1 cellular context compared by ENCODE assay signal in the genomic region with DNA sequence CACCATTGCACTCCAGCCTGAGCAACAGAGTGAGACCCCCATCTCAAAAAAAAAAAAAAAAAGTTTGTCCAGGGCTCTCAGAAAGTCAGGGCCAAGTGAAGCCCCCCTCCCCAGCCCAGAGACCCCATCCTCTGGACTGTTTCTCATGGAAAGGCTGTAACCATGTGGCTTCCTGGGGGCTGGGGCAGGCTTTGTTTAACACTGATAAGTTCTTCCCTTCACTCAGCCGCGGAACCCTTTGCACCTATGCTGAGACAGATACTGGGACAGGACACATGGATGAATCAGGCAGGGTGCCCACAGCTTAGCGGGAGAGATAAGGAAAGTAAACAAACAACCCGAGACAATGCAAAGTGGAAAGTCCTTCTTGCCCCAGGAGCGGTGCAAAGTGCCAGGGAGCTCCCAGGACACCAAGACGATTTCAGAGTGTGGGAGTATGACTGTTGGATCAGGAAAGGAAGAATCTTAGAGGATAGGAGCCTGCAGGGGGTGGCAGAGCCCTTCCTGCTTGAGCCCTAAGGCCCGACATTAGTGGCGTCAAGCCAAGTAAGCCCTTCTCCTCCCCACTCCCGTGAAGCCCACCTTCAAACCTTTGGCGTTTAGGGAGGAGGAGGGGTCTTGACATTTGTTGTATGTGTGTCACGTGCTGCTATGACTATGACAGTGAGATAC.
TF ChIP-seq lines count a peak whose summit lies in the region.

No MANE protein-coding gene starts in this region.

TF ChIP-seq in HEK293, 187 proteins besides CTCF, POLR2A, EP300 and RAD21 (continued from another document and continues in another):
- TF ChIP-seq, protein P1, sequence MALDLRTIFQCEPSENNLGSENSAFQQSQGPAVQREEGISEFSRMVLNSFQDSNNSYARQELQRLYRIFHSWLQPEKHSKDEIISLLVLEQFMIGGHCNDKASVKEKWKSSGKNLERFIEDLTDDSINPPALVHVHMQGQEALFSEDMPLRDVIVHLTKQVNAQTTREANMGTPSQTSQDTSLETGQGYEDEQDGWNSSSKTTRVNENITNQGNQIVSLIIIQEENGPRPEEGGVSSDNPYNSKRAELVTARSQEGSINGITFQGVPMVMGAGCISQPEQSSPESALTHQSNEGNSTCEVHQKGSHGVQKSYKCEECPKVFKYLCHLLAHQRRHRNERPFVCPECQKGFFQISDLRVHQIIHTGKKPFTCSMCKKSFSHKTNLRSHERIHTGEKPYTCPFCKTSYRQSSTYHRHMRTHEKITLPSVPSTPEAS (tag by site-specific recombination; IDR thresholded peaks at IDR 0.05) = no peak
- TF ChIP-seq GLIS2 (tag by site-specific recombination; IDR thresholded peaks at IDR 0.05) (peak; percentile 55; the same call in 1 of the 2 replicates), GLIS1 (tag by site-specific recombination; IDR thresholded peaks at IDR 0.05) (peak; percentile 95), ZNF677 (tag by site-specific recombination; IDR thresholded peaks at IDR 0.05) (no peak), ZFP37 (tag by site-specific recombination; IDR thresholded peaks at IDR 0.05) (no peak), OVOL3 (tag by site-specific recombination; IDR thresholded peaks at IDR 0.05) (no peak), HOXC10 (CRISPR knock-in tag; IDR thresholded peaks at IDR 0.05) (no peak), ZBTB21 (tag by site-specific recombination; IDR thresholded peaks at IDR 0.05) (no peak; the same call in 1 of the 2 replicates), ZNF248 (tag by site-specific recombination; IDR thresholded peaks at IDR 0.05) (no peak), SETDB1 (IDR thresholded peaks at IDR 0.05; ENCODE audit: insufficient read length, low read length) (no peak), TRIM28 (IDR thresholded peaks at IDR 0.05; ENCODE audit: borderline replicate concordance, low read length) (no peak), ZNF324 (tag by site-specific recombination; IDR thresholded peaks at IDR 0.05) (peak; percentile 49; the same call in 1 of the 2 replicates), ZFP3 (tag by site-specific recombination; IDR thresholded peaks at IDR 0.05; ENCODE audit: low read depth) (no peak), ZNF112 (tag by site-specific recombination; IDR thresholded peaks at IDR 0.05) (no peak), SP3 (tag by site-specific recombination; IDR thresholded peaks at IDR 0.05) (no peak), TCF7L2 (IDR thresholded peaks at IDR 0.05; ENCODE audit: borderline replicate concordance, low read depth, low read length) (no peak), ZNF133 (tag by site-specific recombination; IDR thresholded peaks at IDR 0.05) (no peak), ZNF48 (tag by site-specific recombination; IDR thresholded peaks at IDR 0.05) (no peak), ZXDB (tag by site-specific recombination; IDR thresholded peaks at IDR 0.05) (peak; percentile 36; the same call in 1 of the 2 replicates), ZNF626 (tag by site-specific recombination; IDR thresholded peaks at IDR 0.05) (no peak), ZNF394 (tag by site-specific recombination; IDR thresholded peaks at IDR 0.05; ENCODE audit: borderline replicate concordance) (peak; percentile 46; the same call in 1 of the 2 replicates), GLI4 (tag by site-specific recombination; IDR thresholded peaks at IDR 0.05) (no peak), IKZF3 (tag by site-specific recombination; IDR thresholded peaks at IDR 0.05) (peak; percentile 81)
- TF ChIP-seq, protein P2, sequence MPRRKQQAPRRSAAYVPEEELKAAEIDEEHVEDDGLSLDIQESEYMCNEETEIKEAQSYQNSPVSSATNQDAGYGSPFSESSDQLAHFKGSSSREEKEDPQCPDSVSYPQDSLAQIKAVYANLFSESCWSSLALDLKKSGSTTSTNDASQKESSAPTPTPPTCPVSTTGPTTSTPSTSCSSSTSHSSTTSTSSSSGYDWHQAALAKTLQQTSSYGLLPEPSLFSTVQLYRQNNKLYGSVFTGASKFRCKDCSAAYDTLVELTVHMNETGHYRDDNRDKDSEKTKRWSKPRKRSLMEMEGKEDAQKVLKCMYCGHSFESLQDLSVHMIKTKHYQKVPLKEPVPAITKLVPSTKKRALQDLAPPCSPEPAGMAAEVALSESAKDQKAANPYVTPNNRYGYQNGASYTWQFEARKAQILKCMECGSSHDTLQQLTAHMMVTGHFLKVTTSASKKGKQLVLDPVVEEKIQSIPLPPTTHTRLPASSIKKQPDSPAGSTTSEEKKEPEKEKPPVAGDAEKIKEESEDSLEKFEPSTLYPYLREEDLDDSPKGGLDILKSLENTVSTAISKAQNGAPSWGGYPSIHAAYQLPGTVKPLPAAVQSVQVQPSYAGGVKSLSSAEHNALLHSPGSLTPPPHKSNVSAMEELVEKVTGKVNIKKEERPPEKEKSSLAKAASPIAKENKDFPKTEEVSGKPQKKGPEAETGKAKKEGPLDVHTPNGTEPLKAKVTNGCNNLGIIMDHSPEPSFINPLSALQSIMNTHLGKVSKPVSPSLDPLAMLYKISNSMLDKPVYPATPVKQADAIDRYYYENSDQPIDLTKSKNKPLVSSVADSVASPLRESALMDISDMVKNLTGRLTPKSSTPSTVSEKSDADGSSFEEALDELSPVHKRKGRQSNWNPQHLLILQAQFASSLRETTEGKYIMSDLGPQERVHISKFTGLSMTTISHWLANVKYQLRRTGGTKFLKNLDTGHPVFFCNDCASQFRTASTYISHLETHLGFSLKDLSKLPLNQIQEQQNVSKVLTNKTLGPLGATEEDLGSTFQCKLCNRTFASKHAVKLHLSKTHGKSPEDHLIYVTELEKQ (tag by site-specific recombination; IDR thresholded peaks at IDR 0.05; ENCODE audit: borderline replicate concordance) = no peak
- TF ChIP-seq, protein P3, sequence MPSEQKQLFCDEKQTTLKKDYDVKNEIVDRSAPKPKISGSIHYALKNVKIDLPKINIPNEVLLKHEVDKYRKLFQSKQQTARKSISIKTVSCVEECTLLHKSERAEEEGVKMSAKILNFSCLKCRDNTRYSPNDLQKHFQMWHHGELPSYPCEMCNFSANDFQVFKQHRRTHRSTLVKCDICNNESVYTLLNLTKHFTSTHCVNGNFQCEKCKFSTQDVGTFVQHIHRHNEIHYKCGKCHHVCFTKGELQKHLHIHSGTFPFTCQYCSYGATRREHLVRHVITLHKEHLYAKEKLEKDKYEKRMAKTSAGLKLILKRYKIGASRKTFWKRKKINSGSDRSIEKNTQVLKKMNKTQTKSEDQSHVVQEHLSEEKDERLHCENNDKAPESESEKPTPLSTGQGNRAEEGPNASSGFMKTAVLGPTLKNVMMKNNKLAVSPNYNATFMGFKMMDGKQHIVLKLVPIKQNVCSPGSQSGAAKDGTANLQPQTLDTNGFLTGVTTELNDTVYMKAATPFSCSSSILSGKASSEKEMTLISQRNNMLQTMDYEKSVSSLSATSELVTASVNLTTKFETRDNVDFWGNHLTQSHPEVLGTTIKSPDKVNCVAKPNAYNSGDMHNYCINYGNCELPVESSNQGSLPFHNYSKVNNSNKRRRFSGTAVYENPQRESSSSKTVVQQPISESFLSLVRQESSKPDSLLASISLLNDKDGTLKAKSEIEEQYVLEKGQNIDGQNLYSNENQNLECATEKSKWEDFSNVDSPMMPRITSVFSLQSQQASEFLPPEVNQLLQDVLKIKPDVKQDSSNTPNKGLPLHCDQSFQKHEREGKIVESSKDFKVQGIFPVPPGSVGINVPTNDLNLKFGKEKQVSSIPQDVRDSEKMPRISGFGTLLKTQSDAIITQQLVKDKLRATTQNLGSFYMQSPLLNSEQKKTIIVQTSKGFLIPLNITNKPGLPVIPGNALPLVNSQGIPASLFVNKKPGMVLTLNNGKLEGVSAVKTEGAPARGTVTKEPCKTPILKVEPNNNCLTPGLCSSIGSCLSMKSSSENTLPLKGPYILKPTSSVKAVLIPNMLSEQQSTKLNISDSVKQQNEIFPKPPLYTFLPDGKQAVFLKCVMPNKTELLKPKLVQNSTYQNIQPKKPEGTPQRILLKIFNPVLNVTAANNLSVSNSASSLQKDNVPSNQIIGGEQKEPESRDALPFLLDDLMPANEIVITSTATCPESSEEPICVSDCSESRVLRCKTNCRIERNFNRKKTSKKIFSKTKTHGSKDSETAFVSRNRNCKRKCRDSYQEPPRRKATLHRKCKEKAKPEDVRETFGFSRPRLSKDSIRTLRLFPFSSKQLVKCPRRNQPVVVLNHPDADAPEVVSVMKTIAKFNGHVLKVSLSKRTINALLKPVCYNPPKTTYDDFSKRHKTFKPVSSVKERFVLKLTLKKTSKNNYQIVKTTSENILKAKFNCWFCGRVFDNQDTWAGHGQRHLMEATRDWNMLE (tag by site-specific recombination; conservative IDR thresholded peaks at IDR 0.05; ENCODE audit: low read depth) = no peak
- TF ChIP-seq, protein P4, sequence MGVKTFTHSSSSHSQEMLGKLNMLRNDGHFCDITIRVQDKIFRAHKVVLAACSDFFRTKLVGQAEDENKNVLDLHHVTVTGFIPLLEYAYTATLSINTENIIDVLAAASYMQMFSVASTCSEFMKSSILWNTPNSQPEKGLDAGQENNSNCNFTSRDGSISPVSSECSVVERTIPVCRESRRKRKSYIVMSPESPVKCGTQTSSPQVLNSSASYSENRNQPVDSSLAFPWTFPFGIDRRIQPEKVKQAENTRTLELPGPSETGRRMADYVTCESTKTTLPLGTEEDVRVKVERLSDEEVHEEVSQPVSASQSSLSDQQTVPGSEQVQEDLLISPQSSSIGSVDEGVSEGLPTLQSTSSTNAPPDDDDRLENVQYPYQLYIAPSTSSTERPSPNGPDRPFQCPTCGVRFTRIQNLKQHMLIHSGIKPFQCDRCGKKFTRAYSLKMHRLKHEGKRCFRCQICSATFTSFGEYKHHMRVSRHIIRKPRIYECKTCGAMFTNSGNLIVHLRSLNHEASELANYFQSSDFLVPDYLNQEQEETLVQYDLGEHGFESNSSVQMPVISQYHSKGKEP (tag by site-specific recombination; IDR thresholded peaks at IDR 0.05) = no peak
- TF ChIP-seq, protein P5, sequence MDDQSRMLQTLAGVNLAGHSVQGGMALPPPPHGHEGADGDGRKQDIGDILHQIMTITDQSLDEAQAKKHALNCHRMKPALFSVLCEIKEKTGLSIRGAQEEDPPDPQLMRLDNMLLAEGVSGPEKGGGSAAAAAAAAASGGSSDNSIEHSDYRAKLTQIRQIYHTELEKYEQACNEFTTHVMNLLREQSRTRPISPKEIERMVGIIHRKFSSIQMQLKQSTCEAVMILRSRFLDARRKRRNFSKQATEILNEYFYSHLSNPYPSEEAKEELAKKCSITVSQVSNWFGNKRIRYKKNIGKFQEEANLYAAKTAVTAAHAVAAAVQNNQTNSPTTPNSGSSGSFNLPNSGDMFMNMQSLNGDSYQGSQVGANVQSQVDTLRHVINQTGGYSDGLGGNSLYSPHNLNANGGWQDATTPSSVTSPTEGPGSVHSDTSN (CRISPR knock-in tag; IDR thresholded peaks at IDR 0.05) = no peak
- TF ChIP-seq, protein P6, sequence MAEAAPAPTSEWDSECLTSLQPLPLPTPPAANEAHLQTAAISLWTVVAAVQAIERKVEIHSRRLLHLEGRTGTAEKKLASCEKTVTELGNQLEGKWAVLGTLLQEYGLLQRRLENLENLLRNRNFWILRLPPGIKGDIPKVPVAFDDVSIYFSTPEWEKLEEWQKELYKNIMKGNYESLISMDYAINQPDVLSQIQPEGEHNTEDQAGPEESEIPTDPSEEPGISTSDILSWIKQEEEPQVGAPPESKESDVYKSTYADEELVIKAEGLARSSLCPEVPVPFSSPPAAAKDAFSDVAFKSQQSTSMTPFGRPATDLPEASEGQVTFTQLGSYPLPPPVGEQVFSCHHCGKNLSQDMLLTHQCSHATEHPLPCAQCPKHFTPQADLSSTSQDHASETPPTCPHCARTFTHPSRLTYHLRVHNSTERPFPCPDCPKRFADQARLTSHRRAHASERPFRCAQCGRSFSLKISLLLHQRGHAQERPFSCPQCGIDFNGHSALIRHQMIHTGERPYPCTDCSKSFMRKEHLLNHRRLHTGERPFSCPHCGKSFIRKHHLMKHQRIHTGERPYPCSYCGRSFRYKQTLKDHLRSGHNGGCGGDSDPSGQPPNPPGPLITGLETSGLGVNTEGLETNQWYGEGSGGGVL (tag by site-specific recombination; IDR thresholded peaks at IDR 0.05) = peak; percentile 52
- TF ChIP-seq, protein P7, sequence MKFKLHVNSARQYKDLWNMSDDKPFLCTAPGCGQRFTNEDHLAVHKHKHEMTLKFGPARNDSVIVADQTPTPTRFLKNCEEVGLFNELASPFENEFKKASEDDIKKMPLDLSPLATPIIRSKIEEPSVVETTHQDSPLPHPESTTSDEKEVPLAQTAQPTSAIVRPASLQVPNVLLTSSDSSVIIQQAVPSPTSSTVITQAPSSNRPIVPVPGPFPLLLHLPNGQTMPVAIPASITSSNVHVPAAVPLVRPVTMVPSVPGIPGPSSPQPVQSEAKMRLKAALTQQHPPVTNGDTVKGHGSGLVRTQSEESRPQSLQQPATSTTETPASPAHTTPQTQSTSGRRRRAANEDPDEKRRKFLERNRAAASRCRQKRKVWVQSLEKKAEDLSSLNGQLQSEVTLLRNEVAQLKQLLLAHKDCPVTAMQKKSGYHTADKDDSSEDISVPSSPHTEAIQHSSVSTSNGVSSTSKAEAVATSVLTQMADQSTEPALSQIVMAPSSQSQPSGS (tag by site-specific recombination; IDR thresholded peaks at IDR 0.05; ENCODE audit: low read depth) = no peak
- TF ChIP-seq, protein P8, sequence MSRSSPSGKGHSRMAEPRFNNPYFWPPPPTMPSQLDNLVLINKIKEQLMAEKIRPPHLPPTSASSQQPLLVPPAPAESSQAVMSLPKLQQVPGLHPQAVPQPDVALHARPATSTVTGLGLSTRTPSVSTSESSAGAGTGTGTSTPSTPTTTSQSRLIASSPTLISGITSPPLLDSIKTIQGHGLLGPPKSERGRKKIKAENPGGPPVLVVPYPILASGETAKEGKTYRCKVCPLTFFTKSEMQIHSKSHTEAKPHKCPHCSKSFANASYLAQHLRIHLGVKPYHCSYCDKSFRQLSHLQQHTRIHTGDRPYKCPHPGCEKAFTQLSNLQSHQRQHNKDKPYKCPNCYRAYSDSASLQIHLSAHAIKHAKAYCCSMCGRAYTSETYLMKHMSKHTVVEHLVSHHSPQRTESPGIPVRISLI (tag by site-specific recombination; IDR thresholded peaks at IDR 0.05) = no peak
- TF ChIP-seq, protein P9, sequence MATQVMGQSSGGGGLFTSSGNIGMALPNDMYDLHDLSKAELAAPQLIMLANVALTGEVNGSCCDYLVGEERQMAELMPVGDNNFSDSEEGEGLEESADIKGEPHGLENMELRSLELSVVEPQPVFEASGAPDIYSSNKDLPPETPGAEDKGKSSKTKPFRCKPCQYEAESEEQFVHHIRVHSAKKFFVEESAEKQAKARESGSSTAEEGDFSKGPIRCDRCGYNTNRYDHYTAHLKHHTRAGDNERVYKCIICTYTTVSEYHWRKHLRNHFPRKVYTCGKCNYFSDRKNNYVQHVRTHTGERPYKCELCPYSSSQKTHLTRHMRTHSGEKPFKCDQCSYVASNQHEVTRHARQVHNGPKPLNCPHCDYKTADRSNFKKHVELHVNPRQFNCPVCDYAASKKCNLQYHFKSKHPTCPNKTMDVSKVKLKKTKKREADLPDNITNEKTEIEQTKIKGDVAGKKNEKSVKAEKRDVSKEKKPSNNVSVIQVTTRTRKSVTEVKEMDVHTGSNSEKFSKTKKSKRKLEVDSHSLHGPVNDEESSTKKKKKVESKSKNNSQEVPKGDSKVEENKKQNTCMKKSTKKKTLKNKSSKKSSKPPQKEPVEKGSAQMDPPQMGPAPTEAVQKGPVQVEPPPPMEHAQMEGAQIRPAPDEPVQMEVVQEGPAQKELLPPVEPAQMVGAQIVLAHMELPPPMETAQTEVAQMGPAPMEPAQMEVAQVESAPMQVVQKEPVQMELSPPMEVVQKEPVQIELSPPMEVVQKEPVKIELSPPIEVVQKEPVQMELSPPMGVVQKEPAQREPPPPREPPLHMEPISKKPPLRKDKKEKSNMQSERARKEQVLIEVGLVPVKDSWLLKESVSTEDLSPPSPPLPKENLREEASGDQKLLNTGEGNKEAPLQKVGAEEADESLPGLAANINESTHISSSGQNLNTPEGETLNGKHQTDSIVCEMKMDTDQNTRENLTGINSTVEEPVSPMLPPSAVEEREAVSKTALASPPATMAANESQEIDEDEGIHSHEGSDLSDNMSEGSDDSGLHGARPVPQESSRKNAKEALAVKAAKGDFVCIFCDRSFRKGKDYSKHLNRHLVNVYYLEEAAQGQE (tag by site-specific recombination; IDR thresholded peaks at IDR 0.05) = no peak; the same call in 1 of the 2 replicates
